In genomic region chr20:47356526-47357295, GRCh38 we compare ENCODE assay signal across 8 cellular contexts. TPM values are rescaled to one million over a fixed set of nuclear protein-coding genes. Genes with fewer than 3 reads are reported as not detected.
DNase-seq lines count a peak whose midpoint lies in the region; ATAC-seq and TF ChIP-seq lines count a peak whose summit lies in the region.

Gene ZMYND8 (minus strand): TSS chr20:47356699. CDS start chr20:47356670, 29 bp downstream.

- no peak for TF ChIP-seq CTCF in Peyer's patch (IDR thresholded peaks at IDR 0.05)

- DNase-seq in CMK (ENCODE audit: low read depth) (peak; percentile 86), Peyer's patch (peak; percentile 91 to 98 (median 97)), epithelial cell of prostate (ENCODE audit: low read depth, low spot score) (peak; percentile 61)
- peak; percentile 100 for DNase-seq in activated T-cell treated with anti-CD3 and anti-CD28 coated beads, Interleukin-2, amount 50 U/mL, for 1 hour
- DNase-seq in stimulated activated CD8-positive, alpha-beta memory T cell treated with anti-CD3 and anti-CD28 coated beads, Interleukin-4, amount 100 ng/mL, for 4 hours (ENCODE audit: low read depth in 2 of 2, low spot score in 1 of 2): peak; percentile 82 to 97

- H3K36me3 ChIP-seq in KOPT-K1 (ENCODE audit: insufficient read depth, low read length) (peaks cover 24% of the 10 kb centered on the region; the same call in 1 of the 2 replicates), Peyer's patch (no peaks in the 10 kb centered on the region), mucosa of rectum (ENCODE audit: control insufficient read depth in 2 of 2, insufficient read depth in 2 of 2, low read length in 2 of 2) (no peaks in the 10 kb centered on the region)

- peaks cover 23 to 92% (median 62%) of the 10 kb centered on the region in 4 donors for H3K4me1 ChIP-seq in Peyer's patch
- H3K4me1 ChIP-seq in mucosa of rectum (ENCODE audit: control insufficient read depth in 2 of 2, insufficient read depth in 2 of 2, low read length in 2 of 2): peaks cover 86 to 95% of the 10 kb centered on the region in 2 donors

- H3K27ac ChIP-seq in KOPT-K1 (ENCODE audit: low read depth, low read length, poor library complexity, severe bottlenecking) (peak within 1 kb of the TSS; percentile 80), Peyer's patch (peak within 1 kb of the TSS; percentile 87 to 99 (median 96)), epithelial cell of prostate (peak within 1 kb of the TSS; percentile 100), mucosa of rectum (ENCODE audit: low read depth in 2 of 2, low read length in 2 of 2) (peak within 1 kb of the TSS; percentile 97 to 98)

- H3K27me3 ChIP-seq in Peyer's patch (no peaks in the 10 kb centered on the region), mucosa of rectum (ENCODE audit: control insufficient read depth in 2 of 2, insufficient read depth in 2 of 2, low read length in 2 of 2) (no peaks in the 10 kb centered on the region)

- H3K4me3 ChIP-seq in Peyer's patch (peak within 1 kb of the TSS; percentile 8 to 46 (median 33)), mucosa of rectum (ENCODE audit: low read length in 2 of 2) (peak within 1 kb of the TSS; percentile 59 to 69)

- peak within 1 kb of the TSS; percentile 87 to 88 for H3K9ac ChIP-seq in mucosa of rectum (ENCODE audit: low read depth in 1 of 2, low read length in 2 of 2)

- peak; percentile 49 for ATAC-seq in GM21526 (IDR thresholded peaks at IDR 0.05; ENCODE audit: low FRiP score, unreplicated experiment)

- TF ChIP-seq POLR2A in Peyer's patch (IDR thresholded peaks at IDR 0.05): peak in 1 of 2 donors; percentile 66

- H3K9me3 ChIP-seq in KOPT-K1 (ENCODE audit: insufficient read depth, low read length, poor library complexity, severe bottlenecking) (no peaks in the 10 kb centered on the region), Peyer's patch (no peaks in the 10 kb centered on the region), mucosa of rectum (ENCODE audit: control insufficient read depth in 2 of 2, low read length in 2 of 2) (no peaks in the 10 kb centered on the region)

RNA-seq across cellular contexts. Expression of gene ZMYND8, which starts in this region (rescaled TPM):
- total RNA-seq in Peyer's patch: 100 to 1,000 TPM in 1 of 4 donors, 10 to 100 TPM in 3; 51.3 to 106 (median 94.0) TPM

Comparison
In these comparisons a context has a peak if more than half of its experiments do, and no peak if none do; other contexts are left out.
1. Peak in every context shown above with its lines: DNase-seq, ATAC-seq, H3K4me3 ChIP-seq and H3K27ac ChIP-seq.